In genomic region chr4:183443609-183444148, GRCh38 we compare ENCODE assay signal across 8 cellular contexts. TPM values are rescaled to one million over a fixed set of nuclear protein-coding genes. Genes with fewer than 3 reads are reported as not detected.
DNase-seq lines count a peak whose midpoint lies in the region; ATAC-seq and TF ChIP-seq lines count a peak whose summit lies in the region.

No MANE protein-coding gene starts in this region.

- H4K20me1 ChIP-seq in OCI-LY7 (ENCODE audit: insufficient read depth, low read length): peaks cover 35% of the 10 kb centered on the region

- peak overlapping the region; percentile 93 for H3K27ac ChIP-seq in OCI-LY7 (ENCODE audit: low read depth, low read length, poor library complexity, severe bottlenecking)
- H3K27ac ChIP-seq in ascending aorta: peak overlapping the region; percentile 95 to 99

- DNase-seq in AG09309 (ENCODE audit: low read depth) (no peak), OCI-LY7 (ENCODE audit: low spot score) (no peak), ascending aorta (ENCODE audit: low spot score in 2 of 2) (no peak), islet precursor cell (peak; percentile 87)
- peak; percentile 24 to 35 for DNase-seq in stimulated activated CD4-positive, alpha-beta T cell treated with anti-CD3 and anti-CD28 coated beads, Interleukin-1b, Interleukin-23, amount 100 ng/mL, for 4 hours (ENCODE audit: low read depth in 2 of 2)

- H3K27me3 ChIP-seq in ascending aorta: no peaks in the 10 kb centered on the region

- H3K4me3 ChIP-seq in AG09309 (ENCODE audit: control insufficient read depth, low read depth, low read length): peak overlapping the region; percentile 88
- peak overlapping the region; percentile 98 for H3K4me3 ChIP-seq in OCI-LY7 (ENCODE audit: low read depth, low read length, poor library complexity, severe bottlenecking)
- H3K4me3 ChIP-seq in ascending aorta: peak overlapping the region; percentile 89 to 96

- POLR2A ChIA-PET in OCI-LY7 (lab: Charles Lee): interaction anchor here (0.9 to 2.0 kb wide), 9 partner anchors 9 to 63 kb away, joined by 3 to 8 read pairs (median 4); no protein-coding TSS in a partner anchor

- peak; percentile 32 for ATAC-seq in GM19455 (IDR thresholded peaks at IDR 0.05; ENCODE audit: unreplicated experiment)
- ATAC-seq in GM21737 (IDR thresholded peaks at IDR 0.05; ENCODE audit: unreplicated experiment): no peak
- no peak for ATAC-seq in HG02642 (IDR thresholded peaks at IDR 0.05; ENCODE audit: poor library complexity, unreplicated experiment)

- H2AFZ ChIP-seq in OCI-LY7 (ENCODE audit: low read length): peak overlapping the region; percentile 80

- TF ChIP-seq CTCF in AG09309 (IDR thresholded peaks at IDR 0.05; ENCODE audit: control insufficient read depth, insufficient read depth, low read depth, low read length, missing control alignments) (no peak), OCI-LY7 (conservative IDR thresholded peaks at IDR 0.05; ENCODE audit: low read length) (no peak), ascending aorta (IDR thresholded peaks at IDR 0.05) (no peak)

- H3K4me2 ChIP-seq in OCI-LY7 (ENCODE audit: low read length): peak overlapping the region; percentile 91

- peaks cover 37% of the 10 kb centered on the region for H3K36me3 ChIP-seq in OCI-LY7 (ENCODE audit: insufficient read depth, low read length)
- peaks cover 19 to 22% of the 10 kb centered on the region in 2 donors for H3K36me3 ChIP-seq in ascending aorta

- intact Hi-C loops in OCI-LY7 (cut with micrococcal nuclease; ENCODE audit: unreplicated experiment) (loop anchor here (1.0 to 10.0 kb wide), 5 partner anchors 37 to 1201 kb away; partner anchors contain the start of genes CASP3, DCTD, PRIMPOL and RWDD4), ascending aorta (cut with DNase I) (loop anchor here (1.0 to 5.0 kb wide), 6 partner anchors 29 to 1209 kb away; partner anchors contain the start of genes DCTD, RWDD4, TRAPPC11 and WWC2)

- peaks cover 48% of the 10 kb centered on the region for H3K79me2 ChIP-seq in OCI-LY7 (ENCODE audit: insufficient read depth, low read depth, low read length)

- no TSS peak for BruUV-seq in OCI-LY7 (replicated peaks; lab: Mats Ljungman, UMichigan)

- H3K4me1 ChIP-seq in OCI-LY7 (ENCODE audit: insufficient read depth, low read length, poor library complexity, severe bottlenecking): peaks cover 35% of the 10 kb centered on the region
- peaks cover 12 to 30% of the 10 kb centered on the region in 2 donors for H3K4me1 ChIP-seq in ascending aorta

- CTCF ChIA-PET in OCI-LY7 (lab: Charles Lee; ENCODE audit: unreplicated experiment): no interaction called here

- H3K9me3 ChIP-seq in OCI-LY7 (ENCODE audit: low read length) (no peaks in the 10 kb centered on the region), ascending aorta (no peaks in the 10 kb centered on the region)

- no peaks in the 10 kb centered on the region for H3K9me2 ChIP-seq in OCI-LY7 (ENCODE audit: insufficient read depth, low read length)

RNA-seq across cellular contexts. Expression of gene CDKN2AIP, which starts 0.8 kb away (rescaled TPM):
- 32.3 and 36.3 TPM in 2 replicates for total RNA-seq in OCI-LY7 (2014; rRNA removed; shearing (Covaris generic))
- 31.2 and 33.9 TPM in 2 replicates for total RNA-seq in OCI-LY7 (2022)
- 34.5 TPM for total RNA-seq in ascending aorta

Comparison
In these comparisons a context has a peak if more than half of its experiments do, and no peak if none do; other contexts are left out.
1. DNase-seq: peak in islet precursor cell (single experiment) and stimulated activated CD4-positive, alpha-beta T cell treated with anti-CD3 and anti-CD28 coated beads, Interleukin-1b, Interleukin-23, amount 100 ng/mL, for 4 hours (2 of 2); none in AG09309 (single experiment), OCI-LY7 (single experiment) and ascending aorta (0 of 2).
2. Peak in every context shown above with its lines, with median percentiles within 50 percentile points of each other: H3K4me3 ChIP-seq.